1 cellular context compared by ENCODE assay signal in the genomic region with DNA sequence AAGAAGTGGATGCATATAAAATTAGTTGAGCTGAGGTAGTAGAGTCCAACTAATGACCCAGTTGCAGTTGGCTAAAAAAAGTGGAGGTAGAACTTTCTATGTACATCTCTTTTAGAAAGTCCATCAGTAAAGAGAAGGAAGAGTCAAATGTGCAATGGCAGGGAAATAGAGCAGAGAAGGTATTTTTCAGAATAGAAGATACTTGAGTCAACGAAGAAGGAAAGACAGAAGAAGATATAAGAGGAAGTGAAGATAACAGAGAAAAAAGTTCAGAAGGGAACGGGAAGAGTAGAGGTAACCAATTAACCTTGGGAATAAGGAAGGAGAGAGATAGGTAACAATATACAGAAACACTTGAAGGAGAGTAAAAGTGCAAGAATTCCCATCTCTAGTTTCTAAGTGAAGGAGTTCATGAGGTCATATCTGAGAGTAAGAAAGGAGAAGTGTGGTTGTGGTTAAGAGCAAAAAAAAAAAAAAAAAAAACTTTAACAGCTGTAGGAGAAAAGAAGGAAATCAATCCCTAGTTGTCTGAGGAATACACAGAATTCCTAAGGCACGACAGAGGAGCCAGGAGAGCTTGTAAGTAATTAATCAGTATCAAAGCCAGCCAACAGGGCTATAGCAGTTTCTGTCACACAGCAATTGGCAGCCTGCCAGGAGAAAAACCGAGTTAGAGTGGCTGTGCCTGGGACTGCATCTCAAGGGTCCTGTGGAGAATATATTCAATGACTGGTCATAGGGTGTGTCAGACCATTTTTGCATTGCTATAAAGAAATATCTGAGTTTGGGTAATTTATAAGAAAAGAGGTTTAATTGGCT.
TF ChIP-seq lines count a peak whose summit lies in the region.

No MANE protein-coding gene starts in this region.

TF ChIP-seq in GM12878, 131 proteins besides CTCF, POLR2A, EP300 and RAD21 (continued from another document):
- TF ChIP-seq, protein P1, sequence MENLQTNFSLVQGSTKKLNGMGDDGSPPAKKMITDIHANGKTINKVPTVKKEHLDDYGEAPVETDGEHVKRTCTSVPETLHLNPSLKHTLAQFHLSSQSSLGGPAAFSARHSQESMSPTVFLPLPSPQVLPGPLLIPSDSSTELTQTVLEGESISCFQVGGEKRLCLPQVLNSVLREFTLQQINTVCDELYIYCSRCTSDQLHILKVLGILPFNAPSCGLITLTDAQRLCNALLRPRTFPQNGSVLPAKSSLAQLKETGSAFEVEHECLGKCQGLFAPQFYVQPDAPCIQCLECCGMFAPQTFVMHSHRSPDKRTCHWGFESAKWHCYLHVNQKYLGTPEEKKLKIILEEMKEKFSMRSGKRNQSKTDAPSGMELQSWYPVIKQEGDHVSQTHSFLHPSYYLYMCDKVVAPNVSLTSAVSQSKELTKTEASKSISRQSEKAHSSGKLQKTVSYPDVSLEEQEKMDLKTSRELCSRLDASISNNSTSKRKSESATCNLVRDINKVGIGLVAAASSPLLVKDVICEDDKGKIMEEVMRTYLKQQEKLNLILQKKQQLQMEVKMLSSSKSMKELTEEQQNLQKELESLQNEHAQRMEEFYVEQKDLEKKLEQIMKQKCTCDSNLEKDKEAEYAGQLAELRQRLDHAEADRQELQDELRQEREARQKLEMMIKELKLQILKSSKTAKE (IDR thresholded peaks at IDR 0.05; ENCODE audit: low read depth, poor library complexity, severe bottlenecking) = peak; percentile 36
- no peak for TF ChIP-seq SP1 (IDR thresholded peaks at IDR 0.05; ENCODE audit: low read depth, low read length)
- TF ChIP-seq NFYA (IDR thresholded peaks at IDR 0.05; ENCODE audit: borderline replicate concordance, low read depth, low read length) = no peak
- TF ChIP-seq, protein P2, sequence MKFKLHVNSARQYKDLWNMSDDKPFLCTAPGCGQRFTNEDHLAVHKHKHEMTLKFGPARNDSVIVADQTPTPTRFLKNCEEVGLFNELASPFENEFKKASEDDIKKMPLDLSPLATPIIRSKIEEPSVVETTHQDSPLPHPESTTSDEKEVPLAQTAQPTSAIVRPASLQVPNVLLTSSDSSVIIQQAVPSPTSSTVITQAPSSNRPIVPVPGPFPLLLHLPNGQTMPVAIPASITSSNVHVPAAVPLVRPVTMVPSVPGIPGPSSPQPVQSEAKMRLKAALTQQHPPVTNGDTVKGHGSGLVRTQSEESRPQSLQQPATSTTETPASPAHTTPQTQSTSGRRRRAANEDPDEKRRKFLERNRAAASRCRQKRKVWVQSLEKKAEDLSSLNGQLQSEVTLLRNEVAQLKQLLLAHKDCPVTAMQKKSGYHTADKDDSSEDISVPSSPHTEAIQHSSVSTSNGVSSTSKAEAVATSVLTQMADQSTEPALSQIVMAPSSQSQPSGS (IDR thresholded peaks at IDR 0.05; ENCODE audit: low read length) = peak; percentile 65; the same call in 1 of the 2 replicates
- TF ChIP-seq, protein P3, sequence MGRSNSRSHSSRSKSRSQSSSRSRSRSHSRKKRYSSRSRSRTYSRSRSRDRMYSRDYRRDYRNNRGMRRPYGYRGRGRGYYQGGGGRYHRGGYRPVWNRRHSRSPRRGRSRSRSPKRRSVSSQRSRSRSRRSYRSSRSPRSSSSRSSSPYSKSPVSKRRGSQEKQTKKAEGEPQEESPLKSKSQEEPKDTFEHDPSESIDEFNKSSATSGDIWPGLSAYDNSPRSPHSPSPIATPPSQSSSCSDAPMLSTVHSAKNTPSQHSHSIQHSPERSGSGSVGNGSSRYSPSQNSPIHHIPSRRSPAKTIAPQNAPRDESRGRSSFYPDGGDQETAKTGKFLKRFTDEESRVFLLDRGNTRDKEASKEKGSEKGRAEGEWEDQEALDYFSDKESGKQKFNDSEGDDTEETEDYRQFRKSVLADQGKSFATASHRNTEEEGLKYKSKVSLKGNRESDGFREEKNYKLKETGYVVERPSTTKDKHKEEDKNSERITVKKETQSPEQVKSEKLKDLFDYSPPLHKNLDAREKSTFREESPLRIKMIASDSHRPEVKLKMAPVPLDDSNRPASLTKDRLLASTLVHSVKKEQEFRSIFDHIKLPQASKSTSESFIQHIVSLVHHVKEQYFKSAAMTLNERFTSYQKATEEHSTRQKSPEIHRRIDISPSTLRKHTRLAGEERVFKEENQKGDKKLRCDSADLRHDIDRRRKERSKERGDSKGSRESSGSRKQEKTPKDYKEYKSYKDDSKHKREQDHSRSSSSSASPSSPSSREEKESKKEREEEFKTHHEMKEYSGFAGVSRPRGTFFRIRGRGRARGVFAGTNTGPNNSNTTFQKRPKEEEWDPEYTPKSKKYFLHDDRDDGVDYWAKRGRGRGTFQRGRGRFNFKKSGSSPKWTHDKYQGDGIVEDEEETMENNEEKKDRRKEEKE (IDR thresholded peaks at IDR 0.05) = no peak
- no peak for TF ChIP-seq ETV6 (conservative IDR thresholded peaks at IDR 0.05 in 1 of 2, IDR thresholded peaks at IDR 0.05 in 1 of 2; ENCODE audit: borderline replicate concordance in 1 of 2, low read depth in 1 of 2)
- TF ChIP-seq, protein P4, sequence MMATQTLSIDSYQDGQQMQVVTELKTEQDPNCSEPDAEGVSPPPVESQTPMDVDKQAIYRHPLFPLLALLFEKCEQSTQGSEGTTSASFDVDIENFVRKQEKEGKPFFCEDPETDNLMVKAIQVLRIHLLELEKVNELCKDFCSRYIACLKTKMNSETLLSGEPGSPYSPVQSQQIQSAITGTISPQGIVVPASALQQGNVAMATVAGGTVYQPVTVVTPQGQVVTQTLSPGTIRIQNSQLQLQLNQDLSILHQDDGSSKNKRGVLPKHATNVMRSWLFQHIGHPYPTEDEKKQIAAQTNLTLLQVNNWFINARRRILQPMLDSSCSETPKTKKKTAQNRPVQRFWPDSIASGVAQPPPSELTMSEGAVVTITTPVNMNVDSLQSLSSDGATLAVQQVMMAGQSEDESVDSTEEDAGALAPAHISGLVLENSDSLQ (IDR thresholded peaks at IDR 0.05) = peak; percentile 44
- TF ChIP-seq, protein P5, sequence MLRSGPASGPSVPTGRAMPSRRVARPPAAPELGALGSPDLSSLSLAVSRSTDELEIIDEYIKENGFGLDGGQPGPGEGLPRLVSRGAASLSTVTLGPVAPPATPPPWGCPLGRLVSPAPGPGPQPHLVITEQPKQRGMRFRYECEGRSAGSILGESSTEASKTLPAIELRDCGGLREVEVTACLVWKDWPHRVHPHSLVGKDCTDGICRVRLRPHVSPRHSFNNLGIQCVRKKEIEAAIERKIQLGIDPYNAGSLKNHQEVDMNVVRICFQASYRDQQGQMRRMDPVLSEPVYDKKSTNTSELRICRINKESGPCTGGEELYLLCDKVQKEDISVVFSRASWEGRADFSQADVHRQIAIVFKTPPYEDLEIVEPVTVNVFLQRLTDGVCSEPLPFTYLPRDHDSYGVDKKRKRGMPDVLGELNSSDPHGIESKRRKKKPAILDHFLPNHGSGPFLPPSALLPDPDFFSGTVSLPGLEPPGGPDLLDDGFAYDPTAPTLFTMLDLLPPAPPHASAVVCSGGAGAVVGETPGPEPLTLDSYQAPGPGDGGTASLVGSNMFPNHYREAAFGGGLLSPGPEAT (IDR thresholded peaks at IDR 0.05; ENCODE audit: low read depth) = peak; percentile 73
- TF ChIP-seq RCOR1 (conservative IDR thresholded peaks at IDR 0.05; ENCODE audit: low read depth, low read length) = no peak
- TF ChIP-seq FOXM1 (IDR thresholded peaks at IDR 0.05; ENCODE audit: low read depth, low read length) = no peak
- peak; percentile 88 for TF ChIP-seq ATF7 (IDR thresholded peaks at IDR 0.05; ENCODE audit: low read depth)
- peak; percentile 67 for TF ChIP-seq EED (IDR thresholded peaks at IDR 0.05; ENCODE audit: low read depth)
- TF ChIP-seq, protein P6, sequence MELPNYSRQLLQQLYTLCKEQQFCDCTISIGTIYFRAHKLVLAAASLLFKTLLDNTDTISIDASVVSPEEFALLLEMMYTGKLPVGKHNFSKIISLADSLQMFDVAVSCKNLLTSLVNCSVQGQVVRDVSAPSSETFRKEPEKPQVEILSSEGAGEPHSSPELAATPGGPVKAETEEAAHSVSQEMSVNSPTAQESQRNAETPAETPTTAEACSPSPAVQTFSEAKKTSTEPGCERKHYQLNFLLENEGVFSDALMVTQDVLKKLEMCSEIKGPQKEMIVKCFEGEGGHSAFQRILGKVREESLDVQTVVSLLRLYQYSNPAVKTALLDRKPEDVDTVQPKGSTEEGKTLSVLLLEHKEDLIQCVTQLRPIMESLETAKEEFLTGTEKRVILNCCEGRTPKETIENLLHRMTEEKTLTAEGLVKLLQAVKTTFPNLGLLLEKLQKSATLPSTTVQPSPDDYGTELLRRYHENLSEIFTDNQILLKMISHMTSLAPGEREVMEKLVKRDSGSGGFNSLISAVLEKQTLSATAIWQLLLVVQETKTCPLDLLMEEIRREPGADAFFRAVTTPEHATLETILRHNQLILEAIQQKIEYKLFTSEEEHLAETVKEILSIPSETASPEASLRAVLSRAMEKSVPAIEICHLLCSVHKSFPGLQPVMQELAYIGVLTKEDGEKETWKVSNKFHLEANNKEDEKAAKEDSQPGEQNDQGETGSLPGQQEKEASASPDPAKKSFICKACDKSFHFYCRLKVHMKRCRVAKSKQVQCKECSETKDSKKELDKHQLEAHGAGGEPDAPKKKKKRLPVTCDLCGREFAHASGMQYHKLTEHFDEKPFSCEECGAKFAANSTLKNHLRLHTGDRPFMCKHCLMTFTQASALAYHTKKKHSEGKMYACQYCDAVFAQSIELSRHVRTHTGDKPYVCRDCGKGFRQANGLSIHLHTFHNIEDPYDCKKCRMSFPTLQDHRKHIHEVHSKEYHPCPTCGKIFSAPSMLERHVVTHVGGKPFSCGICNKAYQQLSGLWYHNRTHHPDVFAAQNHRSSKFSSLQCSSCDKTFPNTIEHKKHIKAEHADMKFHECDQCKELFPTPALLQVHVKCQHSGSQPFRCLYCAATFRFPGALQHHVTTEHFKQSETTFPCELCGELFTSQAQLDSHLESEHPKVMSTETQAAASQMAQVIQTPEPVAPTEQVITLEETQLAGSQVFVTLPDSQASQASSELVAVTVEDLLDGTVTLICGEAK (IDR thresholded peaks at IDR 0.05; ENCODE audit: borderline replicate concordance) = peak; percentile 42; the same call in 1 of the 2 replicates
- no peak for TF ChIP-seq SIN3A (IDR thresholded peaks at IDR 0.05; ENCODE audit: low read depth, low read length)
- peak; percentile 74 for TF ChIP-seq NFIC (IDR thresholded peaks at IDR 0.05; ENCODE audit: low read depth, low read length)
- TF ChIP-seq LARP7 (IDR thresholded peaks at IDR 0.05) = no peak
- peak; percentile 96 for TF ChIP-seq SMAD1 (IDR thresholded peaks at IDR 0.05; ENCODE audit: low read depth, partially characterized antibody)
- TF ChIP-seq, protein P7, sequence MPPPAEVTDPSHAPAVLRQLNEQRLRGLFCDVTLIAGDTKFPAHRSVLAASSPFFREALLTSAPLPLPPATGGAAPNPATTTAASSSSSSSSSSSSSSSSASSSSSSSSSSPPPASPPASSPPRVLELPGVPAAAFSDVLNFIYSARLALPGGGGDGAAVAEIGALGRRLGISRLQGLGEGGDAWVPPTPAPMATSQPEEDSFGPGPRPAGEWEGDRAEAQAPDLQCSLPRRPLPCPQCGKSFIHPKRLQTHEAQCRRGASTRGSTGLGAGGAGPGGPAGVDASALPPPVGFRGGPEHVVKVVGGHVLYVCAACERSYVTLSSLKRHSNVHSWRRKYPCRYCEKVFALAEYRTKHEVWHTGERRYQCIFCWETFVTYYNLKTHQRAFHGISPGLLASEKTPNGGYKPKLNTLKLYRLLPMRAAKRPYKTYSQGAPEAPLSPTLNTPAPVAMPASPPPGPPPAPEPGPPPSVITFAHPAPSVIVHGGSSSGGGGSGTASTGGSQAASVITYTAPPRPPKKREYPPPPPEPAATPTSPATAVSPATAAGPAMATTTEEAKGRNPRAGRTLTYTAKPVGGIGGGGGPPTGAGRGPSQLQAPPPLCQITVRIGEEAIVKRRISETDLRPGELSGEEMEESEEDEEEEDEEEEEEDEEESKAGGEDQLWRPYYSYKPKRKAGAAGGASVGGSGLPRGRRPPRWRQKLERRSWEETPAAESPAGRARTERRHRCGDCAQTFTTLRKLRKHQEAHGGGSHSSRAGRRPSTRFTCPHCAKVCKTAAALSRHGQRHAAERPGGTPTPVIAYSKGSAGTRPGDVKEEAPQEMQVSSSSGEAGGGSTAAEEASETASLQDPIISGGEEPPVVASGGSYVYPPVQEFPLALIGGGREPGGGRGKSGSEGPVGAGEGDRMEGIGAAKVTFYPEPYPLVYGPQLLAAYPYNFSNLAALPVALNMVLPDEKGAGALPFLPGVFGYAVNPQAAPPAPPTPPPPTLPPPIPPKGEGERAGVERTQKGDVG (CRISPR knock-in tag; IDR thresholded peaks at IDR 0.05) = no peak
- no peak for TF ChIP-seq SUZ12 (IDR thresholded peaks at IDR 0.05; ENCODE audit: unreplicated experiment)
- TF ChIP-seq MXI1 (IDR thresholded peaks at IDR 0.05; ENCODE audit: low read depth, low read length) = no peak
- peak; percentile 73; the same call in 1 of the 2 replicates for TF ChIP-seq ZNF384 (IDR thresholded peaks at IDR 0.05; ENCODE audit: borderline replicate concordance, low read depth, low read length)
- TF ChIP-seq ZNF207 (IDR thresholded peaks at IDR 0.05; ENCODE audit: borderline replicate concordance) = no peak
- TF ChIP-seq, protein P8, sequence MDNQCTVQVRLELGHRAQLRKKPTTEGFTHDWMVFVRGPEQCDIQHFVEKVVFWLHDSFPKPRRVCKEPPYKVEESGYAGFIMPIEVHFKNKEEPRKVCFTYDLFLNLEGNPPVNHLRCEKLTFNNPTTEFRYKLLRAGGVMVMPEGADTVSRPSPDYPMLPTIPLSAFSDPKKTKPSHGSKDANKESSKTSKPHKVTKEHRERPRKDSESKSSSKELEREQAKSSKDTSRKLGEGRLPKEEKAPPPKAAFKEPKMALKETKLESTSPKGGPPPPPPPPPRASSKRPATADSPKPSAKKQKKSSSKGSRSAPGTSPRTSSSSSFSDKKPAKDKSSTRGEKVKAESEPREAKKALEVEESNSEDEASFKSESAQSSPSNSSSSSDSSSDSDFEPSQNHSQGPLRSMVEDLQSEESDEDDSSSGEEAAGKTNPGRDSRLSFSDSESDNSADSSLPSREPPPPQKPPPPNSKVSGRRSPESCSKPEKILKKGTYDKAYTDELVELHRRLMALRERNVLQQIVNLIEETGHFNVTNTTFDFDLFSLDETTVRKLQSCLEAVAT (IDR thresholded peaks at IDR 0.05) = no peak
- TF ChIP-seq IKZF1 (conservative IDR thresholded peaks at IDR 0.05) = peak; percentile 50
- no peak for TF ChIP-seq SREBF2 (IDR thresholded peaks at IDR 0.05; ENCODE audit: low read length)
- peak; percentile 58; the same call in 1 of the 2 replicates for TF ChIP-seq SPI1 (IDR thresholded peaks at IDR 0.05; ENCODE audit: borderline replicate concordance, insufficient read depth, low read depth, low read length)
- no peak for TF ChIP-seq TARDBP (IDR thresholded peaks at IDR 0.05; ENCODE audit: borderline replicate concordance)
- peak; percentile 27; the same call in 1 of the 2 replicates for TF ChIP-seq JUNB (IDR thresholded peaks at IDR 0.05)
- no peak for TF ChIP-seq CREB1 (IDR thresholded peaks at IDR 0.05; ENCODE audit: low read depth)
- TF ChIP-seq RBBP5 (conservative IDR thresholded peaks at IDR 0.05) = no peak
- TF ChIP-seq KLF5 (IDR thresholded peaks at IDR 0.05; ENCODE audit: partially characterized antibody) = no peak
- TF ChIP-seq CBX3 (IDR thresholded peaks at IDR 0.05; ENCODE audit: borderline replicate concordance, low read depth) = no peak
- no peak for TF ChIP-seq GABPA (IDR thresholded peaks at IDR 0.05; ENCODE audit: low read depth)
TF ChIP-seq in GM12878: peak in this region for 15.
